Comparison of ENCODE assay signal across 15 cellular contexts in genomic region chr10:89476676-89477075, GRCh38. TPM values are rescaled to one million over a fixed set of nuclear protein-coding genes. Genes with fewer than 3 reads are reported as not detected.
DNase-seq lines count a peak whose midpoint lies in the region; ATAC-seq and TF ChIP-seq lines count a peak whose summit lies in the region.
"Had no signal": no experiment of that assay in that cellular context is flagged by ENCODE, and none has a peak within 500 bp of the region (broad histone marks: within the 10 kb centered on the region; RNA-seq: fewer than 3 reads in every experiment).

No MANE protein-coding gene starts in this region.

- no peak for TF ChIP-seq POLR2A in transverse colon (IDR thresholded peaks at IDR 0.05)
- TF ChIP-seq POLR2A in erythroblast (IDR thresholded peaks at IDR 0.05; ENCODE audit: low read length): no peak

- in situ Hi-C loops in transverse colon (cut with MboI; ENCODE audit: low pct_ligation_motif_present in 1 of 4, low pct_unique_long_range_greater_than_20kb in 1 of 4, low sequenced_read_pairs in 3 of 4): no loop called here

- no peaks in the 10 kb centered on the region for H3K9me3 ChIP-seq in transverse colon
- H3K9me3 ChIP-seq: BLaER1 treated with 17β-estradiol and CSF1 and Interleukin-3, amounts not matched to agents 10 nM and 100 nM had no signal

- intact Hi-C loops in left ventricle myocardium superior (cut with micrococcal nuclease): no loop called here
- intact Hi-C loops in transverse colon (cut with DNase I; ENCODE audit: low total_unique reads): no loop called here

- ATAC-seq in left ventricle myocardium superior (peak; percentile 33), HG03097 (IDR thresholded peaks at IDR 0.05; ENCODE audit: low FRiP score, unreplicated experiment) (no peak), GM18867 (IDR thresholded peaks at IDR 0.05; ENCODE audit: unreplicated experiment) (no peak)
- ATAC-seq: activated T-helper 17 cell treated with anti-CD3 and anti-CD28 coated beads, Interleukin-2, amount 50 U/mL, for 72 hours had no signal

- no peak overlapping the region for H3K4me3 ChIP-seq in transverse colon
- H3K4me3 ChIP-seq: BLaER1 treated with 17β-estradiol and CSF1 and Interleukin-3, amounts not matched to agents 10 nM and 100 nM; skin epidermis had no signal

- TF ChIP-seq CTCF in transverse colon (IDR thresholded peaks at IDR 0.05): no peak

- H3K36me3 ChIP-seq in transverse colon: no peaks in the 10 kb centered on the region
- H3K36me3 ChIP-seq: BLaER1 treated with 17β-estradiol and CSF1 and Interleukin-3, amounts not matched to agents 10 nM and 100 nM had no signal

- TF ChIP-seq EP300 in transverse colon (IDR thresholded peaks at IDR 0.05; ENCODE audit: low read depth): no peak

- peaks cover 0 to 44% (median 13%) of the 10 kb centered on the region in 4 donors for H3K4me1 ChIP-seq in transverse colon

- peak; percentile 86 for DNase-seq in amniotic epithelial cell (ENCODE audit: low read depth)
- peak; percentile 65 for DNase-seq in left ventricle myocardium superior
- peak; percentile 88 for DNase-seq in non-pigmented ciliary epithelial cell (ENCODE audit: low read depth)
- no peak for DNase-seq in transverse colon
- DNase-seq in erythroblast (lab: John Stamatoyannopoulos, UW): no peak
- DNase-seq in amygdala (lab: John Stamatoyannopoulos, UW): no peak
- DNase-seq: activated CD4-positive, alpha-beta T cell treated with anti-CD3 and anti-CD28 coated beads for 4 hours; GDM1; mesendoderm; SW 1271 had no signal

- peak overlapping the region; percentile 31 to 68 (median 55) for H3K27ac ChIP-seq in transverse colon
- H3K27ac ChIP-seq: BLaER1 treated with 17β-estradiol and CSF1 and Interleukin-3, amounts not matched to agents 10 nM and 100 nM; skin epidermis had no signal

- no peaks in the 10 kb centered on the region for H3K27me3 ChIP-seq in transverse colon
- H3K27me3 ChIP-seq: BLaER1 treated with 17β-estradiol and CSF1 and Interleukin-3, amounts not matched to agents 10 nM and 100 nM had no signal

- WGBS in transverse colon (ENCODE audit: low coverage in 1 of 2), 2 donors: 60 to 78% methylated on average over 1 to 4 of the region's 4 CpGs

RNA-seq across cellular contexts. Expression of gene SLC16A12, which starts 58.7 kb away (rescaled TPM):
- total RNA-seq in left ventricle myocardium superior: 1.1 TPM
- total RNA-seq in transverse colon: 1 to 10 TPM in 1 of 4 donors, under 1 TPM in 2, not detected in 1; 0.27 to 7.6 (median 0.48) TPM
- total RNA-seq: activated T-helper 17 cell treated with anti-CD3 and anti-CD28 coated beads, Interleukin-2, amount 50 U/mL, for 72 hours had no signal

Comparison
In these comparisons a context has a peak if more than half of its experiments do, and no peak if none do; other contexts are left out.
1. DNase-seq: peak in amniotic epithelial cell (single experiment), left ventricle myocardium superior (single experiment) and non-pigmented ciliary epithelial cell (single experiment); none in transverse colon (single experiment), erythroblast (0 of 2) and amygdala (0 of 56).